In the genomic region with DNA sequence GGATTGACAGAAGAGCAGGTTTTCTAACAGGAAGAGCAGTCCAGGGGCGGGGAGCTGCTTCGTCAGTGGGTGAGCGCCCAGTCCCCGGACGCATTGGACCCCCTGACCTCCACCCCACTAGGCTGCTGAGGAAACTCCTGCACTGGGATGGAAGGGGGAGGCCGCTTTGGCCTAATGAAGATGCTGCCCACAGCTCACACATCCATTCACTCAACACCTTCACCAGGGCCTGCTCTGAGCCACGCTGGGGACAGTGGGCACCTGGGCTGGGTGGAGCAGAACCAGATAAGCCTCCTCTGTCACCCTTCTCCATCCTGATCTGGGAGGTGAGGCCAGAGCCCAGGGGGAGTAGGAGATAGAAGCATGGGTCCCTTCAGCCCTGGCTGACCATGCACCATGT, we compare ENCODE assay signal across 15 cellular contexts. TPM values are rescaled to one million over a fixed set of nuclear protein-coding genes. Genes with fewer than 3 reads are reported as not detected.
DNase-seq lines count a peak whose midpoint lies in the region; ATAC-seq and TF ChIP-seq lines count a peak whose summit lies in the region.
"Had no signal": no experiment of that assay in that cellular context is flagged by ENCODE, and none has a peak within 500 bp of the region (broad histone marks: within the 10 kb centered on the region; RNA-seq: fewer than 3 reads in every experiment).

No MANE protein-coding gene starts in this region.

- ATAC-seq in activated CD8-positive, alpha-beta T cell treated with anti-CD3 and anti-CD28 coated beads, Interleukin-2, amount 10 ng/mL, durations not matched to agents 7 days and 5 days = no peak
- no peak for ATAC-seq in activated CD8-positive, alpha-beta T cell treated with anti-CD3 and anti-CD28 coated beads for 36 hours
- ATAC-seq in HG03565 (IDR thresholded peaks at IDR 0.05; ENCODE audit: unreplicated experiment) = no peak
- no peak for ATAC-seq in stimulated activated naive CD8-positive, alpha-beta T cell treated with anti-CD3 and anti-CD28 coated beads, Interleukin-15, amount 100 ng/mL, for 72 hours

- no peaks in the 10 kb centered on the region for H3K9me3 Mint-ChIP-seq in activated CD8-positive, alpha-beta T cell treated with anti-CD3 and anti-CD28 coated beads, Interleukin-2, amount 10 ng/mL, durations not matched to agents 7 days and 5 days (ENCODE audit: insufficient read depth)
- no peaks in the 10 kb centered on the region for H3K9me3 Mint-ChIP-seq in activated CD8-positive, alpha-beta T cell treated with anti-CD3 and anti-CD28 coated beads for 36 hours
- H3K9me3 Mint-ChIP-seq in activated T-helper 1 cell treated with anti-CD3 and anti-CD28 coated beads, Interleukin-12 subunit alpha, Interleukin-12 subunit beta, Interleukin-2, Interleukin-4 antibody, amounts not matched to agents 30 ng/mL and 10 ng/mL and 1 ng/mL, durations not matched to agents 14 hours and 24 hours and 36 hours = no peaks in the 10 kb centered on the region
- no peaks in the 10 kb centered on the region for H3K9me3 Mint-ChIP-seq in nephron
- H3K9me3 Mint-ChIP-seq in stimulated activated naive CD8-positive, alpha-beta T cell treated with anti-CD3 and anti-CD28 coated beads, Interleukin-15, amount 100 ng/mL, for 72 hours = no peaks in the 10 kb centered on the region

- POLR2A ChIA-PET in activated CD8-positive, alpha-beta T cell treated with anti-CD3 and anti-CD28 coated beads, Interleukin-2, amount 10 ng/mL, durations not matched to agents 7 days and 5 days (lab: Charles Lee) = interaction anchor here (1.0 to 1.4 kb wide), 2 partner anchors 8 to 12 kb away, joined by 3 to 4 read pairs; no protein-coding TSS in a partner anchor
- POLR2A ChIA-PET in activated CD8-positive, alpha-beta T cell treated with anti-CD3 and anti-CD28 coated beads for 36 hours (lab: Charles Lee) = no interaction called here

- H3K27ac Mint-ChIP-seq in activated CD8-positive, alpha-beta T cell treated with anti-CD3 and anti-CD28 coated beads, Interleukin-2, amount 10 ng/mL, durations not matched to agents 7 days and 5 days = peak overlapping the region; percentile 64
- H3K27ac Mint-ChIP-seq in activated CD8-positive, alpha-beta T cell treated with anti-CD3 and anti-CD28 coated beads for 36 hours = no peak overlapping the region
- H3K27ac Mint-ChIP-seq in activated T-helper 1 cell treated with anti-CD3 and anti-CD28 coated beads, Interleukin-12 subunit alpha, Interleukin-12 subunit beta, Interleukin-2, Interleukin-4 antibody, amounts not matched to agents 30 ng/mL and 10 ng/mL and 1 ng/mL, durations not matched to agents 14 hours and 24 hours and 36 hours = peak overlapping the region; percentile 44
- H3K27ac Mint-ChIP-seq in nephron = peak overlapping the region in 2 of 3 experiments; percentile 25 to 41
- H3K27ac Mint-ChIP-seq in stimulated activated naive CD8-positive, alpha-beta T cell treated with anti-CD3 and anti-CD28 coated beads, Interleukin-15, amount 100 ng/mL, for 72 hours = peak overlapping the region in 1 of 2 donors; percentile 76

- intact Hi-C loops in activated CD8-positive, alpha-beta T cell treated with anti-CD3 and anti-CD28 coated beads for 36 hours (cut with micrococcal nuclease) = no loop called here
- intact Hi-C loops in activated T-helper 1 cell treated with anti-CD3 and anti-CD28 coated beads, Interleukin-12 subunit alpha, Interleukin-12 subunit beta, Interleukin-2, Interleukin-4 antibody, amounts not matched to agents 30 ng/mL and 10 ng/mL and 1 ng/mL, durations not matched to agents 14 hours and 24 hours and 36 hours (cut with micrococcal nuclease) = no loop called here

- H3K36me3 Mint-ChIP-seq in activated CD8-positive, alpha-beta T cell treated with anti-CD3 and anti-CD28 coated beads, Interleukin-2, amount 10 ng/mL, durations not matched to agents 7 days and 5 days (ENCODE audit: low read depth) = peaks cover 39% of the 10 kb centered on the region
- peaks cover 27% of the 10 kb centered on the region for H3K36me3 Mint-ChIP-seq in activated CD8-positive, alpha-beta T cell treated with anti-CD3 and anti-CD28 coated beads for 36 hours (ENCODE audit: low read depth)
- H3K36me3 Mint-ChIP-seq in activated T-helper 1 cell treated with anti-CD3 and anti-CD28 coated beads, Interleukin-12 subunit alpha, Interleukin-12 subunit beta, Interleukin-2, Interleukin-4 antibody, amounts not matched to agents 30 ng/mL and 10 ng/mL and 1 ng/mL, durations not matched to agents 14 hours and 24 hours and 36 hours (ENCODE audit: low read depth) = peaks cover 16% of the 10 kb centered on the region
- H3K36me3 Mint-ChIP-seq in nephron (ENCODE audit: low read depth) = no peaks in the 10 kb centered on the region

- H3K27me3 Mint-ChIP-seq in activated CD8-positive, alpha-beta T cell treated with anti-CD3 and anti-CD28 coated beads, Interleukin-2, amount 10 ng/mL, durations not matched to agents 7 days and 5 days (ENCODE audit: low read depth) = no peaks in the 10 kb centered on the region
- no peaks in the 10 kb centered on the region for H3K27me3 Mint-ChIP-seq in activated CD8-positive, alpha-beta T cell treated with anti-CD3 and anti-CD28 coated beads for 36 hours
- H3K27me3 Mint-ChIP-seq in activated T-helper 1 cell treated with anti-CD3 and anti-CD28 coated beads, Interleukin-12 subunit alpha, Interleukin-12 subunit beta, Interleukin-2, Interleukin-4 antibody, amounts not matched to agents 30 ng/mL and 10 ng/mL and 1 ng/mL, durations not matched to agents 14 hours and 24 hours and 36 hours (ENCODE audit: insufficient read depth) = no peaks in the 10 kb centered on the region
- H3K27me3 Mint-ChIP-seq in nephron (ENCODE audit: low read depth) = peaks cover 18% of the 10 kb centered on the region
- H3K27me3 Mint-ChIP-seq in stimulated activated naive CD8-positive, alpha-beta T cell treated with anti-CD3 and anti-CD28 coated beads, Interleukin-15, amount 100 ng/mL, for 72 hours = no peaks in the 10 kb centered on the region

- no peak for TF ChIP-seq CTCF in activated CD8-positive, alpha-beta T cell treated with anti-CD3 and anti-CD28 coated beads for 36 hours (IDR thresholded peaks at IDR 0.05)
- no peak for TF ChIP-seq CTCF in nephron (IDR thresholded peaks at IDR 0.05; ENCODE audit: unreplicated experiment in 3 of 3)

- DNase-seq in activated CD8-positive, alpha-beta T cell treated with anti-CD3 and anti-CD28 coated beads, Interleukin-2, amount 10 ng/mL, durations not matched to agents 7 days and 5 days = no peak
- no peak for DNase-seq in activated CD8-positive, alpha-beta T cell treated with anti-CD3 and anti-CD28 coated beads for 36 hours
- no peak for DNase-seq in activated T-helper 1 cell treated with anti-CD3 and anti-CD28 coated beads, Interleukin-12 subunit alpha, Interleukin-12 subunit beta, Interleukin-2, Interleukin-4 antibody, amounts not matched to agents 30 ng/mL and 10 ng/mL and 1 ng/mL, durations not matched to agents 14 hours and 24 hours and 36 hours (ENCODE audit: low spot score)
- no peak for DNase-seq in stimulated activated naive CD8-positive, alpha-beta T cell treated with anti-CD3 and anti-CD28 coated beads, Interleukin-15, amount 100 ng/mL, for 72 hours
- no peak for DNase-seq in Kasumi-1 (lab: John Stamatoyannopoulos, UW)
- DNase-seq: C1 segment of cervical spinal cord, DMS79, H7, KG1, NCI-H1417, NCI-H187, NCI-H226, NCI-H524 treated with DMSO at 0.1 percent for 48 hours had no signal

- no peak overlapping the region for H3K4me3 Mint-ChIP-seq in activated CD8-positive, alpha-beta T cell treated with anti-CD3 and anti-CD28 coated beads, Interleukin-2, amount 10 ng/mL, durations not matched to agents 7 days and 5 days
- H3K4me3 Mint-ChIP-seq in activated CD8-positive, alpha-beta T cell treated with anti-CD3 and anti-CD28 coated beads for 36 hours = no peak overlapping the region
- no peak overlapping the region for H3K4me3 Mint-ChIP-seq in activated T-helper 1 cell treated with anti-CD3 and anti-CD28 coated beads, Interleukin-12 subunit alpha, Interleukin-12 subunit beta, Interleukin-2, Interleukin-4 antibody, amounts not matched to agents 30 ng/mL and 10 ng/mL and 1 ng/mL, durations not matched to agents 14 hours and 24 hours and 36 hours
- no peak overlapping the region for H3K4me3 Mint-ChIP-seq in nephron
- no peak overlapping the region for H3K4me3 Mint-ChIP-seq in stimulated activated naive CD8-positive, alpha-beta T cell treated with anti-CD3 and anti-CD28 coated beads, Interleukin-15, amount 100 ng/mL, for 72 hours

- CTCF ChIA-PET in activated CD8-positive, alpha-beta T cell treated with anti-CD3 and anti-CD28 coated beads, Interleukin-2, amount 10 ng/mL, durations not matched to agents 7 days and 5 days (lab: Charles Lee) = no interaction called here
- CTCF ChIA-PET in activated CD8-positive, alpha-beta T cell treated with anti-CD3 and anti-CD28 coated beads for 36 hours (lab: Charles Lee) = no interaction called here

- peaks cover 26% of the 10 kb centered on the region for H3K4me1 Mint-ChIP-seq in activated CD8-positive, alpha-beta T cell treated with anti-CD3 and anti-CD28 coated beads, Interleukin-2, amount 10 ng/mL, durations not matched to agents 7 days and 5 days (ENCODE audit: low read depth)
- peaks cover 7% of the 10 kb centered on the region for H3K4me1 Mint-ChIP-seq in activated CD8-positive, alpha-beta T cell treated with anti-CD3 and anti-CD28 coated beads for 36 hours (ENCODE audit: low read depth)
- H3K4me1 Mint-ChIP-seq in activated T-helper 1 cell treated with anti-CD3 and anti-CD28 coated beads, Interleukin-12 subunit alpha, Interleukin-12 subunit beta, Interleukin-2, Interleukin-4 antibody, amounts not matched to agents 30 ng/mL and 10 ng/mL and 1 ng/mL, durations not matched to agents 14 hours and 24 hours and 36 hours (ENCODE audit: low read depth) = peaks cover 34% of the 10 kb centered on the region
- peaks cover 41% of the 10 kb centered on the region for H3K4me1 Mint-ChIP-seq in nephron
- peaks cover 46% of the 10 kb centered on the region for H3K4me1 Mint-ChIP-seq in stimulated activated naive CD8-positive, alpha-beta T cell treated with anti-CD3 and anti-CD28 coated beads, Interleukin-15, amount 100 ng/mL, for 72 hours

RNA-seq across cellular contexts. Expression of a gene that starts 13.3 kb away (rescaled TPM):
- 10 to 100 TPM; 62.7 to 71.8 TPM for total RNA-seq in activated CD8-positive, alpha-beta T cell treated with anti-CD3 and anti-CD28 coated beads, Interleukin-2, amount 10 ng/mL, durations not matched to agents 7 days and 5 days
- 10 to 100 TPM; 39.9 to 41.6 TPM for total RNA-seq in activated CD8-positive, alpha-beta T cell treated with anti-CD3 and anti-CD28 coated beads for 36 hours
- total RNA-seq in activated T-helper 1 cell treated with anti-CD3 and anti-CD28 coated beads, Interleukin-12 subunit alpha, Interleukin-12 subunit beta, Interleukin-2, Interleukin-4 antibody, amounts not matched to agents 30 ng/mL and 10 ng/mL and 1 ng/mL, durations not matched to agents 14 hours and 24 hours and 36 hours = 78.8 and 87.4 TPM in 2 replicates
